In genomic region chr12:131827961-131828534, GRCh38 we compare ENCODE assay signal across 8 cellular contexts. TPM values are rescaled to one million over a fixed set of nuclear protein-coding genes. Genes with fewer than 3 reads are reported as not detected.
DNase-seq lines count a peak whose midpoint lies in the region; ATAC-seq and TF ChIP-seq lines count a peak whose summit lies in the region.

Gene MMP17 (plus strand): TSS chr12:131828393. CDS start chr12:131828495, 102 bp downstream.

- peaks cover 3% of the 10 kb centered on the region for H3K79me2 ChIP-seq in fibroblast of lung (ENCODE audit: control insufficient read depth, insufficient read depth, low read length)
- H3K79me2 ChIP-seq in neural cell (replicated peaks; ENCODE audit: insufficient read depth, low read length), result peaks cover 4% of the 10 kb centered on the region

- peak within 1 kb of the TSS; percentile 89 for H3K4me2 ChIP-seq in fibroblast of lung (ENCODE audit: extremely low read depth, insufficient read depth, low read length)
- peak within 1 kb of the TSS; percentile 86 for H3K4me2 ChIP-seq in neural cell (ENCODE audit: low read length)

- H3K9ac ChIP-seq in fibroblast of lung (ENCODE audit: insufficient read depth, low read length) (peak within 1 kb of the TSS; percentile 50), neural cell (ENCODE audit: low read length) (peak within 1 kb of the TSS; percentile 75)

- POLR2A ChIA-PET in CD4-positive, alpha-beta T cell (lab: Charles Lee), result no interaction called here

- intact Hi-C loops in CD4-positive, alpha-beta T cell (cut with DNase I, micrococcal nuclease), result no loop called here

- CTCF ChIA-PET in CD4-positive, alpha-beta T cell (lab: Charles Lee), result no interaction called here

- H3K36me3 Mint-ChIP-seq in CD4-positive, alpha-beta T cell (ENCODE audit: low read depth), result no peaks in the 10 kb centered on the region
- H3K36me3 Mint-ChIP-seq in IgD-negative memory B cell, result no peaks in the 10 kb centered on the region

- no peak for TF ChIP-seq CTCF in CD4-positive, alpha-beta T cell (IDR thresholded peaks at IDR 0.05)
- peak in 1 of 2 donors; percentile 5 for TF ChIP-seq CTCF in fibroblast of lung (conservative IDR thresholded peaks at IDR 0.05 in 1 of 2, IDR thresholded peaks at IDR 0.05 in 1 of 2; ENCODE audit: low read depth in 1 of 2, low read length in 2 of 2)
- TF ChIP-seq CTCF in neural cell (IDR thresholded peaks at IDR 0.05; ENCODE audit: poor library complexity, severe bottlenecking), result peak; percentile 49

- H3K4me1 Mint-ChIP-seq in CD4-positive, alpha-beta T cell (ENCODE audit: low read depth), result peaks cover 13% of the 10 kb centered on the region
- H3K4me1 Mint-ChIP-seq in IgD-negative memory B cell, result peaks cover 0 to 7% (median 0%) of the 10 kb centered on the region in 3 donors

- no peaks in the 10 kb centered on the region for H3K9me3 ChIP-seq in CD4-positive, alpha-beta T cell (ENCODE audit: control insufficient read depth, low read length)
- H3K9me3 ChIP-seq in fibroblast of lung (ENCODE audit: control insufficient read depth, insufficient read depth, low read depth, low read length) (no peaks in the 10 kb centered on the region), neural cell (ENCODE audit: low read length) (no peaks in the 10 kb centered on the region)

- TF ChIP-seq EP300 in neural cell (conservative IDR thresholded peaks at IDR 0.05; ENCODE audit: poor library complexity, severe bottlenecking), result no peak

- no peaks in the 10 kb centered on the region for H3K9me3 Mint-ChIP-seq in CD4-positive, alpha-beta T cell
- no peaks in the 10 kb centered on the region for H3K9me3 Mint-ChIP-seq in IgD-negative memory B cell

- peak within 1 kb of the TSS; percentile 74 for H3K4me3 Mint-ChIP-seq in CD4-positive, alpha-beta T cell
- peak within 1 kb of the TSS; percentile 79 to 89 (median 86) for H3K4me3 Mint-ChIP-seq in IgD-negative memory B cell

- peak in 1 of 10 experiments; percentile 40 for DNase-seq in CD4-positive, alpha-beta T cell
- peak; percentile 26 to 41 for DNase-seq in activated CD4-positive, alpha-beta T cell treated with anti-CD3 and anti-CD28 coated beads, Interleukin-2, amount 50 U/mL, for 48 hours
- peak; percentile 62 for DNase-seq in fibroblast of lung (ENCODE audit: low read depth in 2 of 2)
- no peak for DNase-seq in NCI-H1930 (lab: John Stamatoyannopoulos, UW)

- no peaks in the 10 kb centered on the region for H3K9me2 ChIP-seq in neural cell (ENCODE audit: insufficient read depth, low read length)

- H3K27ac Mint-ChIP-seq in CD4-positive, alpha-beta T cell, result no peak within 1 kb of the TSS
- peak within 1 kb of the TSS in 1 of 3 donors; percentile 72 for H3K27ac Mint-ChIP-seq in IgD-negative memory B cell

- H3F3A ChIP-seq in neural cell (ENCODE audit: insufficient read depth, low read length, poor library complexity, severe bottlenecking), result no peaks in the 10 kb centered on the region

- H3K36me3 ChIP-seq in fibroblast of lung (ENCODE audit: control insufficient read depth, insufficient read depth, low read length) (no peaks in the 10 kb centered on the region), neural cell (ENCODE audit: insufficient read depth, low read length) (no peaks in the 10 kb centered on the region)

- H3K27me3 Mint-ChIP-seq in CD4-positive, alpha-beta T cell, result peaks cover 59% of the 10 kb centered on the region
- peaks cover 33% of the 10 kb centered on the region for H3K27me3 Mint-ChIP-seq in IgD-negative memory B cell

- TF ChIP-seq RAD21 in neural cell (conservative IDR thresholded peaks at IDR 0.05), result no peak

- ATAC-seq in CD4-positive, alpha-beta T cell (ENCODE audit: poor library complexity), result peak; percentile 74
- ATAC-seq in GM18909 (IDR thresholded peaks at IDR 0.05; ENCODE audit: poor library complexity, unreplicated experiment) (peak; percentile 75), HG03196 (IDR thresholded peaks at IDR 0.05; ENCODE audit: unreplicated experiment) (no peak)

- H2AFZ ChIP-seq in fibroblast of lung (ENCODE audit: low read length) (peak within 1 kb of the TSS; percentile 43), neural cell (ENCODE audit: low read depth, low read length) (no peak within 1 kb of the TSS)

- H4K20me1 ChIP-seq in fibroblast of lung (ENCODE audit: control insufficient read depth, extremely low read depth, insufficient read depth, low read length) (no peaks in the 10 kb centered on the region), neural cell (ENCODE audit: insufficient read depth) (no peaks in the 10 kb centered on the region)

- no peak within 1 kb of the TSS for H3K27ac ChIP-seq in CD4-positive, alpha-beta T cell (ENCODE audit: low read depth, low read length)
- no peak within 1 kb of the TSS for H3K27ac ChIP-seq in fibroblast of lung (ENCODE audit: insufficient read depth, low read length)
- H3K27ac ChIP-seq in neural cell (ENCODE audit: low read length), result no peak within 1 kb of the TSS

- H3K27me3 ChIP-seq in CD4-positive, alpha-beta T cell (ENCODE audit: control insufficient read depth, insufficient read depth, low read length), result peaks cover 47% of the 10 kb centered on the region
- H3K27me3 ChIP-seq in fibroblast of lung (ENCODE audit: control insufficient read depth, insufficient read depth, low read length), result no peaks in the 10 kb centered on the region
- no peaks in the 10 kb centered on the region for H3K27me3 ChIP-seq in neural cell (ENCODE audit: insufficient read depth, low read depth, low read length)

- H3K4me3 ChIP-seq in fibroblast of lung (replicated peaks in 1 of 4; ENCODE audit: control extremely low read depth in 1 of 4, insufficient read depth in 1 of 4, low read depth in 3 of 4, low read length in 4 of 4) (peak within 1 kb of the TSS; percentile 45 to 67 (median 60)), neural cell (ENCODE audit: low read length) (peak within 1 kb of the TSS; percentile 82)

- H3K4me1 ChIP-seq in fibroblast of lung (ENCODE audit: control insufficient read depth, extremely low read depth, insufficient read depth, low read length), result no peaks in the 10 kb centered on the region

TF ChIP-seq in neural cell, 6 proteins besides CTCF, POLR2A, EP300 and RAD21:
- TF ChIP-seq POLR2AphosphoS5 (IDR thresholded peaks at IDR 0.05), result peak; percentile 72
- peak; percentile 78 for TF ChIP-seq MXI1 (conservative IDR thresholded peaks at IDR 0.05; ENCODE audit: poor library complexity, severe bottlenecking)
- no peak for TF ChIP-seq REST (IDR thresholded peaks at IDR 0.05; ENCODE audit: borderline replicate concordance)
- peak; percentile 19 for TF ChIP-seq SMC3 (conservative IDR thresholded peaks at IDR 0.05; ENCODE audit: poor library complexity)

RNA-seq across cellular contexts. Expression of gene MMP17, which starts in this region (rescaled TPM):
- under 1 TPM; 0.17 to 0.27 TPM for total RNA-seq in CD4-positive, alpha-beta T cell
- polyA plus RNA-seq in IgD-negative memory B cell, result 3.4 TPM
- 10.8 and 13.5 TPM in 2 replicates for total RNA-seq in fibroblast of lung
- polyA plus RNA-seq in fibroblast of lung, result 3.2 and 5.2 TPM in 2 replicates
- 6.0 and 13.0 TPM in 2 replicates for polyA plus RNA-seq in fibroblast of lung (2012)
- 7.1 and 9.2 TPM in 2 replicates for polyA minus RNA-seq in fibroblast of lung (ENCODE audit: low replicate concordance)
- 79.0 and 93.5 TPM in 2 replicates for polyA plus RNA-seq in neural cell
- polyA minus RNA-seq in neural cell, result 29.2 and 41.9 TPM in 2 replicates

Comparison
In these comparisons a context has a peak if more than half of its experiments do, and no peak if none do; other contexts are left out.
1. Peak in ATAC-seq in CD4-positive, alpha-beta T cell; RNA of the gene not detected or under 1 TPM.
2. DNase-seq: peak in activated CD4-positive, alpha-beta T cell treated with anti-CD3 and anti-CD28 coated beads, Interleukin-2, amount 50 U/mL, for 48 hours (2 of 2) and fibroblast of lung (2 of 2); none in NCI-H1930 (0 of 2).